ENCODE assay signal across 39 cellular contexts in the genomic region with DNA sequence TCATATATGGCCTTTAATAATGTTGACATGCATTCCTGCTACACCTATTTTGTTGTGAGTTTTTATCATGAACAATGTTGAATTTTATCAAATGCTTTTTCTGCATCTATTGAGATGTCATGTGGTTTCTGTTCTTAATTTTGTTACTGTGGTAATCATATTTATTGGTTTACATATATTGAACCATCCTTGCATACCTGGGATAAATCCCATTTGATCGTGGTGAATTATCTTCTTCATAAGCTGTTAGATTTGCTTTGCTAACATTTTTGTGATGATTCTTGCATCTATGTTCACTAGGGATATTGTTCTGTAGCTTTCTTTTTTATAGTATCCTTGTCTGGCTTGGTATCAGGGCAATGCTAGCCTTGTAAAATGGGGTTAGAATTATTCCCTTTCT.
"Had no signal": no experiment of that assay in that cellular context is flagged by ENCODE, and none has a peak within 500 bp of the region (broad histone marks: within the 10 kb centered on the region; RNA-seq: fewer than 3 reads in every experiment).

No MANE protein-coding gene starts in this region.

- H3K4me3 Mint-ChIP-seq: activated naive CD4-positive, alpha-beta T cell treated with anti-CD3 and anti-CD28 coated beads for 36 hours; activated naive CD4-positive, alpha-beta T cell treated with anti-CD3 and anti-CD28 coated beads, Interleukin-2, amount 10 ng/mL, durations not matched to agents 7 days and 5 days; activated naive CD4-positive, alpha-beta T cell treated with anti-CD3 and anti-CD28 coated beads, Interleukin-2, amount 50 U/mL, for 24 hours; activated naive CD8-positive, alpha-beta T cell; activated naive CD8-positive, alpha-beta T cell treated with anti-CD3 and anti-CD28 coated beads for 36 hours; activated naive CD8-positive, alpha-beta T cell treated with anti-CD3 and anti-CD28 coated beads, Interleukin-2, amount 10 ng/mL, durations not matched to agents 7 days and 5 days; activated naive CD8-positive, alpha-beta T cell treated with anti-CD3 and anti-CD28 coated beads, Interleukin-2, amount 50 U/mL, for 24 hours; activated T-cell treated with anti-CD3 and anti-CD28 coated beads, Interleukin-2, amount 50 U/mL, for 24 hours; activated T-cell treated with anti-CD3 and anti-CD28 coated beads, Interleukin-2, amount 50 U/mL, for 4 hours; activated T-cell treated with anti-CD3 and anti-CD28 coated beads, Interleukin-2, amount 50 U/mL, for 72 hours; activated T-helper 1 cell treated with anti-CD3 and anti-CD28 coated beads, Interleukin-12 subunit alpha, Interleukin-12 subunit beta, Interleukin-2, Interleukin-4 antibody, amounts not matched to agents 30 ng/mL and 10 ng/mL and 1 ng/mL, durations not matched to agents 14 hours and 24 hours and 36 hours; activated T-helper 17 cell treated with anti-CD3 and anti-CD28 coated beads, Interleukin-2, amount 50 U/mL, for 72 hours; brain; central memory CD8-positive, alpha-beta T cell had no signal

- H3K27ac Mint-ChIP-seq: activated naive CD4-positive, alpha-beta T cell treated with anti-CD3 and anti-CD28 coated beads for 36 hours; activated naive CD4-positive, alpha-beta T cell treated with anti-CD3 and anti-CD28 coated beads, Interleukin-2, amount 10 ng/mL, durations not matched to agents 7 days and 5 days; activated naive CD4-positive, alpha-beta T cell treated with anti-CD3 and anti-CD28 coated beads, Interleukin-2, amount 50 U/mL, for 24 hours; activated naive CD4-positive, alpha-beta T cell treated with anti-CD3 and anti-CD28 coated beads, Interleukin-2, amount 50 U/mL, for 72 hours; activated naive CD8-positive, alpha-beta T cell; activated naive CD8-positive, alpha-beta T cell treated with anti-CD3 and anti-CD28 coated beads for 36 hours; activated naive CD8-positive, alpha-beta T cell treated with anti-CD3 and anti-CD28 coated beads, Interleukin-2, amount 10 ng/mL, durations not matched to agents 7 days and 5 days; activated naive CD8-positive, alpha-beta T cell treated with anti-CD3 and anti-CD28 coated beads, Interleukin-2, amount 50 U/mL, for 24 hours; activated T-cell treated with anti-CD3 and anti-CD28 coated beads, Interleukin-2, amount 50 U/mL, for 24 hours; activated T-cell treated with anti-CD3 and anti-CD28 coated beads, Interleukin-2, amount 50 U/mL, for 72 hours; activated T-helper 1 cell treated with anti-CD3 and anti-CD28 coated beads, Interleukin-12 subunit alpha, Interleukin-12 subunit beta, Interleukin-2, Interleukin-4 antibody, amounts not matched to agents 30 ng/mL and 10 ng/mL and 1 ng/mL, durations not matched to agents 14 hours and 24 hours and 36 hours; activated T-helper 17 cell treated with anti-CD3 and anti-CD28 coated beads, Interleukin-2, amount 50 U/mL, for 72 hours; activated T-helper 2 cell treated with anti-CD3 and anti-CD28 coated beads, Interferon-gamma antibody, Interleukin-2, Interleukin-4, amounts not matched to agents 10 μg/mL and 5 μg/mL and 100 μg/mL, durations not matched to agents 14 hours and 24 hours and 36 hours; brain had no signal

- H3K27me3 Mint-ChIP-seq: activated naive CD4-positive, alpha-beta T cell treated with anti-CD3 and anti-CD28 coated beads, Interleukin-2, amount 10 ng/mL, durations not matched to agents 7 days and 5 days; activated naive CD4-positive, alpha-beta T cell treated with anti-CD3 and anti-CD28 coated beads, Interleukin-2, amount 50 U/mL, for 24 hours; activated naive CD8-positive, alpha-beta T cell; activated naive CD8-positive, alpha-beta T cell treated with anti-CD3 and anti-CD28 coated beads for 36 hours; activated naive CD8-positive, alpha-beta T cell treated with anti-CD3 and anti-CD28 coated beads, Interleukin-2, amount 10 ng/mL, durations not matched to agents 7 days and 5 days; activated naive CD8-positive, alpha-beta T cell treated with anti-CD3 and anti-CD28 coated beads, Interleukin-2, amount 50 U/mL, for 24 hours; activated T-cell treated with anti-CD3 and anti-CD28 coated beads, Interleukin-2, amount 50 U/mL, for 24 hours; activated T-helper 17 cell treated with anti-CD3 and anti-CD28 coated beads, Interleukin-2, amount 50 U/mL, for 72 hours; brain; central memory CD8-positive, alpha-beta T cell had no signal

- FAIRE-seq: bronchial epithelial cell, colon had no signal

- H3K4me3 ChIP-seq: adrenal gland, ascending aorta, body of pancreas, breast epithelium, cardiac muscle cell had no signal

- H3K27me3 ChIP-seq: adrenal gland, ascending aorta, body of pancreas, brain microvascular endothelial cell, breast epithelium, cardiac muscle cell had no signal

- ATAC-seq: activated naive CD4-positive, alpha-beta T cell treated with anti-CD3 and anti-CD28 coated beads, Interleukin-2, amount 50 U/mL, for 72 hours; activated naive CD8-positive, alpha-beta T cell treated with anti-CD3 and anti-CD28 coated beads, Interleukin-2, amount 50 U/mL, for 24 hours; activated T-cell treated with anti-CD3 and anti-CD28 coated beads, Interleukin-2, amount 50 U/mL, for 4 hours; activated T-cell treated with anti-CD3 and anti-CD28 coated beads, Interleukin-2, amount 50 U/mL, for 72 hours; activated T-helper 17 cell treated with anti-CD3 and anti-CD28 coated beads, Interleukin-2, amount 50 U/mL, for 72 hours; body of pancreas had no signal

- DNase-seq: activated effector memory CD4-positive, alpha-beta T cell treated with anti-CD3 and anti-CD28 coated beads, Interleukin-2, amount 50 U/mL, for 16 hours; activated effector memory CD4-positive, alpha-beta T cell treated with Interleukin-2 at 50 U/mL for 16 hours; activated gamma-delta T cell; activated gamma-delta T cell treated with Interleukin-2 at 50 U/mL for 16 hours; activated naive CD4-positive, alpha-beta T cell; activated naive CD4-positive, alpha-beta T cell treated with anti-CD3 and anti-CD28 coated beads for 36 hours; activated naive CD4-positive, alpha-beta T cell treated with anti-CD3 and anti-CD28 coated beads, Interleukin-2, amount 10 ng/mL, durations not matched to agents 7 days and 5 days; activated naive CD4-positive, alpha-beta T cell treated with anti-CD3 and anti-CD28 coated beads, Interleukin-2, amount 50 U/mL, for 16 hours; activated naive CD4-positive, alpha-beta T cell treated with Interleukin-2 at 50 U/mL for 16 hours; activated naive CD8-positive, alpha-beta T cell treated with anti-CD3 and anti-CD28 coated beads for 36 hours; activated naive CD8-positive, alpha-beta T cell treated with anti-CD3 and anti-CD28 coated beads, Interleukin-2, amount 10 ng/mL, durations not matched to agents 7 days and 5 days; activated naive CD8-positive, alpha-beta T cell treated with anti-CD3 and anti-CD28 coated beads, Interleukin-2, amount 50 U/mL, for 24 hours; activated T-cell treated with anti-CD3 and anti-CD28 coated beads, Interleukin-2, amount 50 U/mL, for 24 hours; activated T-cell treated with anti-CD3 and anti-CD28 coated beads, Interleukin-2, amount 50 U/mL, for 4 hours; activated T-cell treated with anti-CD3 and anti-CD28 coated beads, Interleukin-2, amount 50 U/mL, for 48 hours; activated T-cell treated with anti-CD3 and anti-CD28 coated beads, Interleukin-2, amount 50 U/mL, for 72 hours; adrenal gland; amniotic stem cell; amygdala; anterior cingulate cortex; aorta; body of pancreas; brain microvascular endothelial cell; caudate nucleus; central memory CD4-positive, alpha-beta T cell; cerebellar nuclear complex had no signal

- H3K9me3 ChIP-seq: adrenal gland, body of pancreas, breast epithelium had no signal

- H3K27ac ChIP-seq: adrenal gland, ascending aorta, body of pancreas, brain microvascular endothelial cell, breast epithelium, cardiac muscle cell had no signal

- H3K4me1 ChIP-seq: adrenal gland, ascending aorta, body of pancreas, breast epithelium had no signal

- H3K36me3 ChIP-seq: adrenal gland, brain microvascular endothelial cell, breast epithelium, cardiac muscle cell had no signal

- H3K4me1 Mint-ChIP-seq: activated naive CD4-positive, alpha-beta T cell treated with anti-CD3 and anti-CD28 coated beads, Interleukin-2, amount 50 U/mL, for 24 hours; activated naive CD8-positive, alpha-beta T cell treated with anti-CD3 and anti-CD28 coated beads for 36 hours; activated naive CD8-positive, alpha-beta T cell treated with anti-CD3 and anti-CD28 coated beads, Interleukin-2, amount 10 ng/mL, durations not matched to agents 7 days and 5 days; activated naive CD8-positive, alpha-beta T cell treated with anti-CD3 and anti-CD28 coated beads, Interleukin-2, amount 50 U/mL, for 24 hours; activated T-helper 17 cell treated with anti-CD3 and anti-CD28 coated beads, Interleukin-2, amount 50 U/mL, for 72 hours; brain; central memory CD8-positive, alpha-beta T cell had no signal
